ENCODE assay signal across 28 cellular contexts in genomic region chrX:71604796-71605568, GRCh38. TPM values are rescaled to one million over a fixed set of nuclear protein-coding genes. Genes with fewer than 3 reads are reported as not detected.
A peak's percentile ranks its signal among the peaks of the same experiment; 100 is the strongest.
DNase-seq lines count a peak whose midpoint lies in the region; ATAC-seq and TF ChIP-seq lines count a peak whose summit lies in the region.
"Had no signal": no experiment of that assay in that cellular context is flagged by ENCODE, and none has a peak within 500 bp of the region (broad histone marks: within the 10 kb centered on the region; RNA-seq: fewer than 3 reads in every experiment).

No MANE protein-coding gene starts in this region.

- H3K9me3 ChIP-seq in PC-3 (ENCODE audit: low read length) (no peaks in the 10 kb centered on the region), neural progenitor cell (ENCODE audit: low read depth) (peaks cover 4% of the 10 kb centered on the region)
- H3K9me3 ChIP-seq: MG63, Peyer's patch, SJCRH30 had no signal

- POLR2A ChIA-PET in PC-3 (lab: Charles Lee; ENCODE audit: unreplicated experiment): no interaction called here

- no peaks in the 10 kb centered on the region for H3K4me1 ChIP-seq in PC-3 (ENCODE audit: insufficient read depth, low read length)
- H3K4me1 ChIP-seq in neural progenitor cell: no peaks in the 10 kb centered on the region
- H3K4me1 ChIP-seq: Peyer's patch, right atrium auricular region, SJCRH30 had no signal

- H3K27ac ChIP-seq in PC-3 (ENCODE audit: low read length): peak overlapping the region; percentile 77
- peak overlapping the region; percentile 0 for H3K27ac ChIP-seq in brain microvascular endothelial cell
- no peak overlapping the region for H3K27ac ChIP-seq in neural progenitor cell
- H3K27ac ChIP-seq: heart left ventricle, right atrium auricular region, SJCRH30, VCaP had no signal

- peaks cover 65% of the 10 kb centered on the region for H3K4me1 Mint-ChIP-seq in activated T-cell treated with anti-CD3 and anti-CD28 coated beads, Interleukin-2, amount 50 U/mL, for 24 hours (ENCODE audit: low read depth)
- H3K4me1 Mint-ChIP-seq in stimulated activated naive CD8-positive, alpha-beta T cell treated with anti-CD3 and anti-CD28 coated beads, Interleukin-15, amount 100 ng/mL, for 72 hours: peaks cover 69% of the 10 kb centered on the region
- H3K4me1 Mint-ChIP-seq in neural progenitor cell: no peaks in the 10 kb centered on the region

- H4K20me1 ChIP-seq in PC-3 (ENCODE audit: low read length): no peaks in the 10 kb centered on the region
- H4K20me1 ChIP-seq in neural progenitor cell (ENCODE audit: low read depth): no peaks in the 10 kb centered on the region

- peak; percentile 5 for DNase-seq in activated T-cell treated with anti-CD3 and anti-CD28 coated beads, Interleukin-2, amount 50 U/mL, for 24 hours
- DNase-seq in activated T-cell treated with anti-CD3 and anti-CD28 coated beads, Interleukin-2, amount 50 U/mL, for 1 hour: no peak
- DNase-seq in PC-3: no peak
- DNase-seq in brain microvascular endothelial cell: no peak
- no peak for DNase-seq in stimulated activated naive CD8-positive, alpha-beta T cell treated with anti-CD3 and anti-CD28 coated beads, Interleukin-15, amount 100 ng/mL, for 72 hours
- DNase-seq in neural progenitor cell (ENCODE audit: low spot score): no peak
- no peak for DNase-seq in LoVo (ENCODE audit: low spot score)
- DNase-seq: activated CD8-positive, alpha-beta memory T cell treated with anti-CD3 and anti-CD28 coated beads for 24 hours; amniotic stem cell; C1 segment of cervical spinal cord; heart left ventricle; left cardiac atrium; MG63; NCI-H1417 treated with DMSO at 0.1 percent for 48 hours; NCI-H2107; NCI-H510A; SJCRH30; stimulated activated CD4-positive, alpha-beta T cell treated with anti-CD3 and anti-CD28 coated beads, Interleukin-4, amount 100 ng/mL, for 24 hours; trophoblast cell had no signal

- no peak overlapping the region for H3K4me3 Mint-ChIP-seq in activated T-cell treated with anti-CD3 and anti-CD28 coated beads, Interleukin-2, amount 50 U/mL, for 24 hours
- peak overlapping the region; percentile 11 to 36 for H3K4me3 Mint-ChIP-seq in stimulated activated naive CD8-positive, alpha-beta T cell treated with anti-CD3 and anti-CD28 coated beads, Interleukin-15, amount 100 ng/mL, for 72 hours
- H3K4me3 Mint-ChIP-seq in neural progenitor cell: no peak overlapping the region

- peaks cover 6% of the 10 kb centered on the region for H3K9me3 Mint-ChIP-seq in activated T-cell treated with anti-CD3 and anti-CD28 coated beads, Interleukin-2, amount 50 U/mL, for 24 hours
- no peaks in the 10 kb centered on the region for H3K9me3 Mint-ChIP-seq in stimulated activated naive CD8-positive, alpha-beta T cell treated with anti-CD3 and anti-CD28 coated beads, Interleukin-15, amount 100 ng/mL, for 72 hours
- H3K9me3 Mint-ChIP-seq in neural progenitor cell: peaks cover 14% of the 10 kb centered on the region

- H3K36me3 ChIP-seq in PC-3 (ENCODE audit: low read depth, low read length) (peaks cover 22% of the 10 kb centered on the region), brain microvascular endothelial cell (replicated peaks) (peaks cover 12% of the 10 kb centered on the region), neural progenitor cell (no peaks in the 10 kb centered on the region)

- peaks cover 88% of the 10 kb centered on the region for H3K36me3 Mint-ChIP-seq in activated T-cell treated with anti-CD3 and anti-CD28 coated beads, Interleukin-2, amount 50 U/mL, for 24 hours (ENCODE audit: low read depth)
- peaks cover 32% of the 10 kb centered on the region for H3K36me3 Mint-ChIP-seq in neural progenitor cell

- in situ Hi-C loops in brain microvascular endothelial cell (cut with HindIII; ENCODE audit: low pct_ligation_motif_present, low sequenced_read_pairs): no loop called here

- no peaks in the 10 kb centered on the region for H3K27me3 ChIP-seq in PC-3 (ENCODE audit: low read length)
- no peaks in the 10 kb centered on the region for H3K27me3 ChIP-seq in brain microvascular endothelial cell (replicated peaks)
- no peaks in the 10 kb centered on the region for H3K27me3 ChIP-seq in neural progenitor cell
- H3K27me3 ChIP-seq: heart left ventricle, MG63, Peyer's patch, right atrium auricular region, SJCRH30 had no signal

- H3K27me3 Mint-ChIP-seq in activated T-cell treated with anti-CD3 and anti-CD28 coated beads, Interleukin-2, amount 50 U/mL, for 24 hours: peaks cover 17% of the 10 kb centered on the region
- no peaks in the 10 kb centered on the region for H3K27me3 Mint-ChIP-seq in stimulated activated naive CD8-positive, alpha-beta T cell treated with anti-CD3 and anti-CD28 coated beads, Interleukin-15, amount 100 ng/mL, for 72 hours
- no peaks in the 10 kb centered on the region for H3K27me3 Mint-ChIP-seq in neural progenitor cell (ENCODE audit: insufficient read depth, low read depth)

- H3F3A ChIP-seq in PC-3 (ENCODE audit: low read length, unreplicated experiment) (no peaks in the 10 kb centered on the region), neural progenitor cell (ENCODE audit: low read depth) (no peaks in the 10 kb centered on the region)

- H3K4me3 ChIP-seq in PC-3 (ENCODE audit: low read length): no peak overlapping the region
- no peak overlapping the region for H3K4me3 ChIP-seq in brain microvascular endothelial cell (ENCODE audit: low read depth, low read length)
- no peak overlapping the region for H3K4me3 ChIP-seq in neural progenitor cell
- H3K4me3 ChIP-seq: heart left ventricle, MG63, Peyer's patch, right atrium auricular region, SJCRH30 had no signal

- CTCF ChIA-PET in PC-3 (lab: Charles Lee): interaction anchor here (0.6 kb wide), 1 partner anchor 565 kb away, joined by 3 read pairs; no protein-coding TSS in a partner anchor

- ATAC-seq in PC-3: no peak
- no peak for ATAC-seq in stimulated activated naive CD8-positive, alpha-beta T cell treated with anti-CD3 and anti-CD28 coated beads, Interleukin-15, amount 100 ng/mL, for 72 hours
- no peak for ATAC-seq in GM18520 (IDR thresholded peaks at IDR 0.05; ENCODE audit: unreplicated experiment)
- ATAC-seq: HCT116, left cardiac atrium had no signal

- H3K9me2 ChIP-seq in PC-3 (replicated peaks; ENCODE audit: low read length): no peaks in the 10 kb centered on the region

- H3K79me2 ChIP-seq in PC-3 (ENCODE audit: low read length) (no peaks in the 10 kb centered on the region), neural progenitor cell (ENCODE audit: low read depth) (no peaks in the 10 kb centered on the region)

- TF ChIP-seq CTCF in PC-3 (conservative IDR thresholded peaks at IDR 0.05; ENCODE audit: low read depth, low read length): no peak
- TF ChIP-seq CTCF in brain microvascular endothelial cell (IDR thresholded peaks at IDR 0.05; ENCODE audit: low read depth, low read length, missing control alignments): no peak
- no peak for TF ChIP-seq CTCF in neural progenitor cell (IDR thresholded peaks at IDR 0.05)

- no TSS peak for BruUV-seq in PC-3 (replicated peaks; lab: Mats Ljungman, UMichigan)

- H3K4me2 ChIP-seq in PC-3 (ENCODE audit: low read length): no peak overlapping the region
- no peak overlapping the region for H3K4me2 ChIP-seq in neural progenitor cell

- H2AFZ ChIP-seq in PC-3 (ENCODE audit: low read length) (no peak overlapping the region), neural progenitor cell (replicated peaks) (no peak overlapping the region)

- peak overlapping the region; percentile 70 for H3K9ac ChIP-seq in PC-3 (ENCODE audit: low read length)
- no peak overlapping the region for H3K9ac ChIP-seq in neural progenitor cell

- intact Hi-C loops in PC-3 (cut with micrococcal nuclease): no loop called here

- H3K27ac Mint-ChIP-seq in activated T-cell treated with anti-CD3 and anti-CD28 coated beads, Interleukin-2, amount 50 U/mL, for 24 hours: peak overlapping the region; percentile 89
- H3K27ac Mint-ChIP-seq in stimulated activated naive CD8-positive, alpha-beta T cell treated with anti-CD3 and anti-CD28 coated beads, Interleukin-15, amount 100 ng/mL, for 72 hours: peak overlapping the region in 1 of 2 donors; percentile 57
- no peak overlapping the region for H3K27ac Mint-ChIP-seq in neural progenitor cell

RNA-seq across cellular contexts. Expression of gene CXCR3, which starts 13.3 kb away (rescaled TPM):
- total RNA-seq in PC-3 (2014; rRNA removed): not detected in 2 replicates
- not detected in 2 replicates for total RNA-seq in neural progenitor cell (ENCODE audit: low replicate concordance)
- total RNA-seq: dermis microvascular lymphatic vessel endothelial cell, G401, myocyte, osteocyte, SJCRH30 had no signal

RNA-seq across cellular contexts. Expression of gene GCNA, which starts 26.7 kb away (rescaled TPM):
- total RNA-seq in PC-3 (2014; rRNA removed) (1.6 and 2.9 TPM in 2 replicates), neural progenitor cell (ENCODE audit: low replicate concordance) (0.62 and 0.97 TPM in 2 replicates)

Comparison
In these comparisons a context has a peak if more than half of its experiments do, and no peak if none do; other contexts are left out.
1. H3K4me3 Mint-ChIP-seq: peak in stimulated activated naive CD8-positive, alpha-beta T cell treated with anti-CD3 and anti-CD28 coated beads, Interleukin-15, amount 100 ng/mL, for 72 hours (2 of 2); none in activated T-cell treated with anti-CD3 and anti-CD28 coated beads, Interleukin-2, amount 50 U/mL, for 24 hours (single experiment) and neural progenitor cell (single experiment).